In the genomic region with DNA sequence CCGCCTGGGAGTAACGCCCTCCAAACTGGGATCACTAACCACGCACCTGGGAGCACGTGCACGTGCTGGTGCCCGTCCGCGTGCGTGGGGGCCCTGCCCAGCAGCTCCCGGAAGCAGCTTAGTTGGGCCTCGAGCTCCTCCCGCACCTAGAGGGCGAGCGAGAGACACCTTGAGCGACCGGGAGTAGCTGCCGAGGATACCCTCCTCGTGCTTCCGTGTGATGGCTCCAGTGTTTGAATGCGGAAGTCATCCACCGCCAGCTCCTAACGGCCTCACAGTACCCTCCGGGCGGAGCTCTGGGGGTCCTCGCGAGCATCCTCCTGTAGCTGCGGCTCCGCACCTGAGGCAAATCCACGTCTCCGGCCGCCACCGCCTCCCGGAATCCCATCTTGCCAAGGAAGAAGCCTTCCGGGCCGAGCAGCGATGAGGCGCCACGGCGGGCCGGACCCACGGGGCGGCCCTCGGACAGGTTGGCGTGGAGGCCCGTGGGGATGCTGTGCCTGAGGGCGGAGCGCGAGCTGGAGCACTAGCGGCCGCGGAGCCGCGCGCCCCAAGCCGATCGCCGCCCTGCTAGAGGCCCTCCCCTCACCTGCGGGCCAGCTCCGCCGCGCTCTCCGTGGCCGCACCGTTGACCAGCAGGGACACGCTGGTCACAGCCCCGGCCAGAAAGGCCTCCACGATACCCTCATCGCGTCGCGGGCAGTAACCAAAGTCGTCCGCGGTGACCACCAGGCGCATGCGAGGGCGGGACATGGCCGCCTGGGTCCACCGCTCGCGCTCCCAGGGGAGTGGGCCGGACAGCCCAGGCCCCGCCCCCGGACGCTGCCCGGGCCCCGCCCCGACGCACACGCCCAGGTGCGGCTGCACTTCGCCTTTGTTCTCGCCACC, we compare ENCODE assay signal across 1 cellular context.
A peak's percentile ranks its signal among the peaks of the same experiment; 100 is the strongest.
TF ChIP-seq lines count a peak whose summit lies in the region.

A gene with protein sequence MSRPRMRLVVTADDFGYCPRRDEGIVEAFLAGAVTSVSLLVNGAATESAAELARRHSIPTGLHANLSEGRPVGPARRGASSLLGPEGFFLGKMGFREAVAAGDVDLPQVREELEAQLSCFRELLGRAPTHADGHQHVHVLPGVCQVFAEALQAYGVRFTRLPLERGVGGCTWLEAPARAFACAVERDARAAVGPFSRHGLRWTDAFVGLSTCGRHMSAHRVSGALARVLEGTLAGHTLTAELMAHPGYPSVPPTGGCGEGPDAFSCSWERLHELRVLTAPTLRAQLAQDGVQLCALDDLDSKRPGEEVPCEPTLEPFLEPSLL (minus strand): TSS at position 761 of the 888 bp plus-strand sequence. CDS start 8 bp downstream, at position 753.

TF ChIP-seq in HepG2, 621 proteins besides CTCF, POLR2A, EP300 and RAD21 (continued from another document and continues in another):
- peak; percentile 96 for TF ChIP-seq NFAT5 (CRISPR knock-in tag; IDR thresholded peaks at IDR 0.05)
- TF ChIP-seq, protein P1, sequence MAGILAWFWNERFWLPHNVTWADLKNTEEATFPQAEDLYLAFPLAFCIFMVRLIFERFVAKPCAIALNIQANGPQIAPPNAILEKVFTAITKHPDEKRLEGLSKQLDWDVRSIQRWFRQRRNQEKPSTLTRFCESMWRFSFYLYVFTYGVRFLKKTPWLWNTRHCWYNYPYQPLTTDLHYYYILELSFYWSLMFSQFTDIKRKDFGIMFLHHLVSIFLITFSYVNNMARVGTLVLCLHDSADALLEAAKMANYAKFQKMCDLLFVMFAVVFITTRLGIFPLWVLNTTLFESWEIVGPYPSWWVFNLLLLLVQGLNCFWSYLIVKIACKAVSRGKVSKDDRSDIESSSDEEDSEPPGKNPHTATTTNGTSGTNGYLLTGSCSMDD (CRISPR knock-in tag; IDR thresholded peaks at IDR 0.05) = no peak; the same call in 1 of the 2 replicates
- TF ChIP-seq, protein P2, sequence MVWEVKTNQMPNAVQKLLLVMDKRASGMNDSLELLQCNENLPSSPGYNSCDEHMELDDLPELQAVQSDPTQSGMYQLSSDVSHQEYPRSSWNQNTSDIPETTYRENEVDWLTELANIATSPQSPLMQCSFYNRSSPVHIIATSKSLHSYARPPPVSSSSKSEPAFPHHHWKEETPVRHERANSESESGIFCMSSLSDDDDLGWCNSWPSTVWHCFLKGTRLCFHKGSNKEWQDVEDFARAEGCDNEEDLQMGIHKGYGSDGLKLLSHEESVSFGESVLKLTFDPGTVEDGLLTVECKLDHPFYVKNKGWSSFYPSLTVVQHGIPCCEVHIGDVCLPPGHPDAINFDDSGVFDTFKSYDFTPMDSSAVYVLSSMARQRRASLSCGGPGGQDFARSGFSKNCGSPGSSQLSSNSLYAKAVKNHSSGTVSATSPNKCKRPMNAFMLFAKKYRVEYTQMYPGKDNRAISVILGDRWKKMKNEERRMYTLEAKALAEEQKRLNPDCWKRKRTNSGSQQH (CRISPR knock-in tag; IDR thresholded peaks at IDR 0.05; ENCODE audit: low read depth) = peak; percentile 71; the same call in 1 of the 2 replicates
- TF ChIP-seq, protein P3, sequence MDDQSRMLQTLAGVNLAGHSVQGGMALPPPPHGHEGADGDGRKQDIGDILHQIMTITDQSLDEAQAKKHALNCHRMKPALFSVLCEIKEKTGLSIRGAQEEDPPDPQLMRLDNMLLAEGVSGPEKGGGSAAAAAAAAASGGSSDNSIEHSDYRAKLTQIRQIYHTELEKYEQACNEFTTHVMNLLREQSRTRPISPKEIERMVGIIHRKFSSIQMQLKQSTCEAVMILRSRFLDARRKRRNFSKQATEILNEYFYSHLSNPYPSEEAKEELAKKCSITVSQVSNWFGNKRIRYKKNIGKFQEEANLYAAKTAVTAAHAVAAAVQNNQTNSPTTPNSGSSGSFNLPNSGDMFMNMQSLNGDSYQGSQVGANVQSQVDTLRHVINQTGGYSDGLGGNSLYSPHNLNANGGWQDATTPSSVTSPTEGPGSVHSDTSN (CRISPR knock-in tag; IDR thresholded peaks at IDR 0.05; ENCODE audit: borderline replicate concordance) = 0 out of 2 replicates have a peak, but pooled peaks have one; percentile 51
- TF ChIP-seq HDAC2 (CRISPR knock-in tag; IDR thresholded peaks at IDR 0.05) = peak; percentile 86
- TF ChIP-seq NFE2L2 (IDR thresholded peaks at IDR 0.05; ENCODE audit: low read length) = no peak
- TF ChIP-seq ZNF549 (CRISPR knock-in tag; IDR thresholded peaks at IDR 0.05) = 0 out of 2 replicates have a peak, but pooled peaks have one; percentile 78
- no peak for TF ChIP-seq TIGD3 (CRISPR knock-in tag; IDR thresholded peaks at IDR 0.05; ENCODE audit: borderline replicate concordance)
- no peak for TF ChIP-seq ZKSCAN1 (IDR thresholded peaks at IDR 0.05; ENCODE audit: low read length)
- TF ChIP-seq SRSF1 (optimal IDR thresholded peaks at IDR 0.05; ENCODE audit: low read depth, low read length) = peak; percentile 57
- TF ChIP-seq SMAD1 (CRISPR knock-in tag; IDR thresholded peaks at IDR 0.05; ENCODE audit: borderline replicate concordance, low read depth) = 0 out of 2 replicates have a peak, but pooled peaks have one; percentile 17
- TF ChIP-seq, protein P4, sequence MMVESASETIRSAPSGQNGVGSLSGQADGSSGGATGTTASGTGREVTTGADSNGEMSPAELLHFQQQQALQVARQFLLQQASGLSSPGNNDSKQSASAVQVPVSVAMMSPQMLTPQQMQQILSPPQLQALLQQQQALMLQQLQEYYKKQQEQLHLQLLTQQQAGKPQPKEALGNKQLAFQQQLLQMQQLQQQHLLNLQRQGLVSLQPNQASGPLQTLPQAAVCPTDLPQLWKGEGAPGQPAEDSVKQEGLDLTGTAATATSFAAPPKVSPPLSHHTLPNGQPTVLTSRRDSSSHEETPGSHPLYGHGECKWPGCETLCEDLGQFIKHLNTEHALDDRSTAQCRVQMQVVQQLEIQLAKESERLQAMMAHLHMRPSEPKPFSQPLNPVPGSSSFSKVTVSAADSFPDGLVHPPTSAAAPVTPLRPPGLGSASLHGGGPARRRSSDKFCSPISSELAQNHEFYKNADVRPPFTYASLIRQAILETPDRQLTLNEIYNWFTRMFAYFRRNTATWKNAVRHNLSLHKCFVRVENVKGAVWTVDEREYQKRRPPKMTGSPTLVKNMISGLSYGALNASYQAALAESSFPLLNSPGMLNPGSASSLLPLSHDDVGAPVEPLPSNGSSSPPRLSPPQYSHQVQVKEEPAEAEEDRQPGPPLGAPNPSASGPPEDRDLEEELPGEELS (CRISPR knock-in tag; IDR thresholded peaks at IDR 0.05) = peak; percentile 64
- TF ChIP-seq KMT2B (CRISPR knock-in tag; IDR thresholded peaks at IDR 0.05) = peak; percentile 71; the same call in 1 of the 2 replicates
- peak; percentile 50 for TF ChIP-seq CEBPG (CRISPR knock-in tag; IDR thresholded peaks at IDR 0.05)
- TF ChIP-seq SNAPC2 (CRISPR knock-in tag; IDR thresholded peaks at IDR 0.05) = peak; percentile 70; the same call in 1 of the 2 replicates
- peak; percentile 92 for TF ChIP-seq ZNF468 (CRISPR knock-in tag; IDR thresholded peaks at IDR 0.05)
- peak; percentile 87 for TF ChIP-seq ISX (CRISPR knock-in tag; conservative IDR thresholded peaks at IDR 0.05)
- TF ChIP-seq, protein P5, sequence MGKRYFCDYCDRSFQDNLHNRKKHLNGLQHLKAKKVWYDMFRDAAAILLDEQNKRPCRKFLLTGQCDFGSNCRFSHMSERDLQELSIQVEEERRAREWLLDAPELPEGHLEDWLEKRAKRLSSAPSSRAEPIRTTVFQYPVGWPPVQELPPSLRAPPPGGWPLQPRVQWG (CRISPR knock-in tag; IDR thresholded peaks at IDR 0.05; ENCODE audit: borderline replicate concordance, low read depth) = no peak
- peak; percentile 82 for TF ChIP-seq AKAP8 (CRISPR knock-in tag; IDR thresholded peaks at IDR 0.05)
- TF ChIP-seq, protein P6, sequence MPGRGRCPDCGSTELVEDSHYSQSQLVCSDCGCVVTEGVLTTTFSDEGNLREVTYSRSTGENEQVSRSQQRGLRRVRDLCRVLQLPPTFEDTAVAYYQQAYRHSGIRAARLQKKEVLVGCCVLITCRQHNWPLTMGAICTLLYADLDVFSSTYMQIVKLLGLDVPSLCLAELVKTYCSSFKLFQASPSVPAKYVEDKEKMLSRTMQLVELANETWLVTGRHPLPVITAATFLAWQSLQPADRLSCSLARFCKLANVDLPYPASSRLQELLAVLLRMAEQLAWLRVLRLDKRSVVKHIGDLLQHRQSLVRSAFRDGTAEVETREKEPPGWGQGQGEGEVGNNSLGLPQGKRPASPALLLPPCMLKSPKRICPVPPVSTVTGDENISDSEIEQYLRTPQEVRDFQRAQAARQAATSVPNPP (CRISPR knock-in tag; IDR thresholded peaks at IDR 0.05) = peak; percentile 65
- TF ChIP-seq ZSCAN22 (CRISPR knock-in tag; IDR thresholded peaks at IDR 0.05) = peak; percentile 70; the same call in 1 of the 2 replicates
- peak; percentile 92 for TF ChIP-seq ZC3H13 (CRISPR knock-in tag; IDR thresholded peaks at IDR 0.05)
- TF ChIP-seq, protein P7, sequence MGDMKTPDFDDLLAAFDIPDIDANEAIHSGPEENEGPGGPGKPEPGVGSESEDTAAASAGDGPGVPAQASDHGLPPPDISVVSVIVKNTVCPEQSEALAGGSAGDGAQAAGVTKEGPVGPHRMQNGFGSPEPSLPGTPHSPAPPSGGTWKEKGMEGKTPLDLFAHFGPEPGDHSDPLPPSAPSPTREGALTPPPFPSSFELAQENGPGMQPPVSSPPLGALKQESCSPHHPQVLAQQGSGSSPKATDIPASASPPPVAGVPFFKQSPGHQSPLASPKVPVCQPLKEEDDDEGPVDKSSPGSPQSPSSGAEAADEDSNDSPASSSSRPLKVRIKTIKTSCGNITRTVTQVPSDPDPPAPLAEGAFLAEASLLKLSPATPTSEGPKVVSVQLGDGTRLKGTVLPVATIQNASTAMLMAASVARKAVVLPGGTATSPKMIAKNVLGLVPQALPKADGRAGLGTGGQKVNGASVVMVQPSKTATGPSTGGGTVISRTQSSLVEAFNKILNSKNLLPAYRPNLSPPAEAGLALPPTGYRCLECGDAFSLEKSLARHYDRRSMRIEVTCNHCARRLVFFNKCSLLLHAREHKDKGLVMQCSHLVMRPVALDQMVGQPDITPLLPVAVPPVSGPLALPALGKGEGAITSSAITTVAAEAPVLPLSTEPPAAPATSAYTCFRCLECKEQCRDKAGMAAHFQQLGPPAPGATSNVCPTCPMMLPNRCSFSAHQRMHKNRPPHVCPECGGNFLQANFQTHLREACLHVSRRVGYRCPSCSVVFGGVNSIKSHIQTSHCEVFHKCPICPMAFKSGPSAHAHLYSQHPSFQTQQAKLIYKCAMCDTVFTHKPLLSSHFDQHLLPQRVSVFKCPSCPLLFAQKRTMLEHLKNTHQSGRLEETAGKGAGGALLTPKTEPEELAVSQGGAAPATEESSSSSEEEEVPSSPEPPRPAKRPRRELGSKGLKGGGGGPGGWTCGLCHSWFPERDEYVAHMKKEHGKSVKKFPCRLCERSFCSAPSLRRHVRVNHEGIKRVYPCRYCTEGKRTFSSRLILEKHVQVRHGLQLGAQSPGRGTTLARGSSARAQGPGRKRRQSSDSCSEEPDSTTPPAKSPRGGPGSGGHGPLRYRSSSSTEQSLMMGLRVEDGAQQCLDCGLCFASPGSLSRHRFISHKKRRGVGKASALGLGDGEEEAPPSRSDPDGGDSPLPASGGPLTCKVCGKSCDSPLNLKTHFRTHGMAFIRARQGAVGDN (CRISPR knock-in tag; IDR thresholded peaks at IDR 0.05) = peak; percentile 97
- TF ChIP-seq, protein P8, sequence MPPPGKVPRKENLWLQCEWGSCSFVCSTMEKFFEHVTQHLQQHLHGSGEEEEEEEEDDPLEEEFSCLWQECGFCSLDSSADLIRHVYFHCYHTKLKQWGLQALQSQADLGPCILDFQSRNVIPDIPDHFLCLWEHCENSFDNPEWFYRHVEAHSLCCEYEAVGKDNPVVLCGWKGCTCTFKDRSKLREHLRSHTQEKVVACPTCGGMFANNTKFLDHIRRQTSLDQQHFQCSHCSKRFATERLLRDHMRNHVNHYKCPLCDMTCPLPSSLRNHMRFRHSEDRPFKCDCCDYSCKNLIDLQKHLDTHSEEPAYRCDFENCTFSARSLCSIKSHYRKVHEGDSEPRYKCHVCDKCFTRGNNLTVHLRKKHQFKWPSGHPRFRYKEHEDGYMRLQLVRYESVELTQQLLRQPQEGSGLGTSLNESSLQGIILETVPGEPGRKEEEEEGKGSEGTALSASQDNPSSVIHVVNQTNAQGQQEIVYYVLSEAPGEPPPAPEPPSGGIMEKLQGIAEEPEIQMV (CRISPR knock-in tag; IDR thresholded peaks at IDR 0.05; ENCODE audit: low read depth) = peak; percentile 28; the same call in 1 of the 2 replicates
